ENCODE assay signal across 23 cellular contexts in the genomic region with DNA sequence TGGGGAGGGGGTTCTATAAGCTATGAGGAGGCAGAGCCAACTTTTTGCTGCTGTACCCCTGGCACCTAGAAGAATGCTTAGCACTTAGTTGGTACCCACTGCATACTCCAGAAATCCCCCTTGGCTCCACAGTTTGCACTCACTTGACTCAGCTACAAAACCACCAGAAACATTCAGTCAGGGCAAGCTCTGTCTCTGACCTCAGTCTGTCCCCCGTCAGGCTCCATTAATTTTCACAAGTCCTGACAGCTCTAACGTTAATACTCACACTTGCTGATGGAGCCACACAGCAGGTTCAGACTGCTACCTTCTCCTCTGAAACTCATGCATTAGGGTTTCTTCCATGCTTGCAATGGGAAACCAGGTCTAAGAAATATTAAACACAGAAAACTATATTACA.
A peak's percentile ranks its signal among the peaks of the same experiment; 100 is the strongest.
DNase-seq lines count a peak whose midpoint lies in the region; TF ChIP-seq lines count a peak whose summit lies in the region.
"Had no signal": no experiment of that assay in that cellular context is flagged by ENCODE, and none has a peak within 500 bp of the region (broad histone marks: within the 10 kb centered on the region; RNA-seq: fewer than 3 reads in every experiment).

No MANE protein-coding gene starts in this region.

- no peak overlapping the region for H3K4me3 Mint-ChIP-seq in nephron
- H3K4me3 Mint-ChIP-seq: CD4-positive, CD25-positive, alpha-beta regulatory T cell; GM23338 had no signal

- H3K36me3 Mint-ChIP-seq in nephron (ENCODE audit: low read depth), result peaks cover 15% of the 10 kb centered on the region
- H3K36me3 Mint-ChIP-seq: CD4-positive, CD25-positive, alpha-beta regulatory T cell had no signal

- peaks cover 6% of the 10 kb centered on the region for H3K27me3 Mint-ChIP-seq in nephron (ENCODE audit: low read depth)
- H3K27me3 Mint-ChIP-seq: CD4-positive, CD25-positive, alpha-beta regulatory T cell had no signal

- H3K9me3 Mint-ChIP-seq in nephron, result no peaks in the 10 kb centered on the region
- H3K9me3 Mint-ChIP-seq: GM23338 had no signal

- H3K4me1 Mint-ChIP-seq in nephron, result peaks cover 38% of the 10 kb centered on the region
- H3K4me1 Mint-ChIP-seq: CD4-positive, CD25-positive, alpha-beta regulatory T cell had no signal

- peak overlapping the region; percentile 53 to 83 (median 79) for H3K27ac Mint-ChIP-seq in nephron
- H3K27ac Mint-ChIP-seq: CD4-positive, CD25-positive, alpha-beta regulatory T cell; GM23338 had no signal

- no peak for TF ChIP-seq CTCF in nephron (IDR thresholded peaks at IDR 0.05; ENCODE audit: unreplicated experiment in 3 of 3)
- TF ChIP-seq CTCF in GM20000 (IDR thresholded peaks at IDR 0.05; ENCODE audit: extremely low read depth, missing control alignments), result no peak

- H3K27ac ChIP-seq in epithelial cell of prostate, result no peak overlapping the region

- DNase-seq in NCI-H69 (lab: John Stamatoyannopoulos, UW) (peak; percentile 37), epithelial cell of prostate (ENCODE audit: low read depth, low spot score) (peak; percentile 40), NCI-H2081 (lab: John Stamatoyannopoulos, UW) (no peak), NCI-H1436 (lab: John Stamatoyannopoulos, UW) (no peak), GM20000 (ENCODE audit: low spot score) (no peak)
- no peak for DNase-seq in NK-92 treated with Interleukin-12 subunit alpha and Interleukin-12 subunit beta, amount 100 ng/mL, for 24 hours (lab: John Stamatoyannopoulos, UW)
- DNase-seq: BE2C; CD4-positive, CD25-positive, alpha-beta regulatory T cell; EL; GF-D8; HCEC 1CT; KG1; NCI-H1105 treated with DMSO at 0.1 percent for 48 hours; NCI-H1694; NCI-H2081 treated with DMSO at 0.1 percent for 48 hours; NCI-H2171 treated with DMSO at 0.1 percent for 48 hours; NCI-H524 treated with DMSO at 0.1 percent for 48 hours; PC-3; RPMI8226; SHP77; SK-N-SH had no signal

Comparison
In these comparisons a context has a peak if more than half of its experiments do, and no peak if none do; other contexts are left out.
1. DNase-seq: peak in NCI-H69 (single experiment) and epithelial cell of prostate (single experiment); none in NCI-H2081 (0 of 2), NCI-H1436 (single experiment), GM20000 (single experiment) and NK-92 treated with Interleukin-12 subunit alpha and Interleukin-12 subunit beta, amount 100 ng/mL, for 24 hours (single experiment).